10 cellular contexts compared by ENCODE assay signal in the genomic region with DNA sequence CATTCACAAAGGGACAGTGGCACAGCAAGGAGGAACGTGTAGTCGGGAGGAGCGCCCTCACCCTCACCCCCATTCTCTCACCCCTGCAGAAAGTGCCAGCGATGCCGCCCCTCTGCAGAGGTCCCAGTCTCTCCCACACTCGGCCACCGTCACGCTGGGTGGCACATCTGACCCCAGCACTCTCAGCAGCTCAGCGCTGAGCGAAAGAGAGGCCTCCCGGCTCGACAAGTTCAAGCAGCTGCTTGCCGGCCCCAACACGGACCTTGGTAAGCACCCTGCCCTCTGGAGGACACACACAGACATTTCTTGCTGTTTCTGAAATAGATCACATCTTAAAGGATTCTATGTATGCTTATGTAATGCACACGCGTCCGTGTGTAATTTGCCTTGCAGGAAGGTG. TPM values are rescaled to one million over a fixed set of nuclear protein-coding genes. Genes with fewer than 3 reads are reported as not detected.
DNase-seq lines count a peak whose midpoint lies in the region; FAIRE-seq and TF ChIP-seq lines count a peak whose summit lies in the region.
"Had no signal": no experiment of that assay in that cellular context is flagged by ENCODE, and none has a peak within 500 bp of the region (broad histone marks: within the 10 kb centered on the region; RNA-seq: fewer than 3 reads in every experiment).

No MANE protein-coding gene starts in this region.

- H3K27ac ChIP-seq in HL-60 (replicated peaks) (no peak overlapping the region), kidney (ENCODE audit: low read depth in 2 of 2, low read length in 2 of 2) (no peak overlapping the region), neuronal stem cell (replicated peaks; ENCODE audit: low read length) (no peak overlapping the region)

- intact Hi-C loops in kidney (cut with DNase I): no loop called here

- no peaks in the 10 kb centered on the region for H3K27me3 ChIP-seq in BE2C
- H3K27me3 ChIP-seq in HL-60 (ENCODE audit: insufficient read depth, poor library complexity, severe bottlenecking): no peaks in the 10 kb centered on the region
- H3K27me3 ChIP-seq in neuronal stem cell (ENCODE audit: control insufficient read depth in 3 of 3, insufficient read depth in 3 of 3, low read depth in 1 of 3, low read length in 3 of 3): peaks cover 0 to 2% (median 0%) of the 10 kb centered on the region in 3 experiments

- no peaks in the 10 kb centered on the region for H3K9me3 ChIP-seq in BE2C
- H3K9me3 ChIP-seq in kidney (ENCODE audit: control insufficient read depth in 1 of 2, low read length in 2 of 2): no peaks in the 10 kb centered on the region
- H3K9me3 ChIP-seq in neuronal stem cell (replicated peaks in 1 of 2; ENCODE audit: control insufficient read depth in 2 of 2, insufficient read depth in 1 of 2, low read depth in 1 of 2, low read length in 2 of 2): peaks cover 0 to 2% of the 10 kb centered on the region in 2 donors

- H2BK12ac ChIP-seq in neuronal stem cell (ENCODE audit: low read length): no peak overlapping the region

- no peak overlapping the region for H2BK15ac ChIP-seq in neuronal stem cell (ENCODE audit: low read length)

- H3K23ac ChIP-seq in neuronal stem cell (ENCODE audit: low read depth, low read length, poor library complexity): no peak overlapping the region

- H3K9ac ChIP-seq in kidney (ENCODE audit: low read length in 2 of 2) (no peak overlapping the region), neuronal stem cell (ENCODE audit: low read depth, low read length, poor library complexity) (no peak overlapping the region)

- no peak overlapping the region for H2BK120ac ChIP-seq in neuronal stem cell (ENCODE audit: low read depth, low read length)

- H3K18ac ChIP-seq in neuronal stem cell (ENCODE audit: low read length): no peak overlapping the region

- H3K36me3 ChIP-seq in BE2C (peaks cover 13% of the 10 kb centered on the region; the same call in 1 of the 2 replicates), kidney (ENCODE audit: control insufficient read depth in 1 of 2, insufficient read depth in 2 of 2, low read length in 2 of 2) (peaks cover 21 to 35% of the 10 kb centered on the region in 2 donors), neuronal stem cell (replicated peaks in 1 of 2; ENCODE audit: control insufficient read depth in 2 of 2, insufficient read depth in 2 of 2, low read length in 2 of 2) (peaks cover 17 to 57% of the 10 kb centered on the region in 2 donors)

- TF ChIP-seq CTCF in BE2C (IDR thresholded peaks at IDR 0.05; ENCODE audit: low read depth, low read length): peak; percentile 44
- TF ChIP-seq CTCF in HL-60 (IDR thresholded peaks at IDR 0.05; ENCODE audit: insufficient read depth, low read length): peak; percentile 3
- TF ChIP-seq CTCF in kidney (IDR thresholded peaks at IDR 0.05; ENCODE audit: borderline replicate concordance, extremely low read depth, insufficient read depth): peak; percentile 42

- H4K8ac ChIP-seq in neuronal stem cell (ENCODE audit: low read depth, low read length): no peak overlapping the region

- no peak overlapping the region for H4K91ac ChIP-seq in neuronal stem cell (ENCODE audit: low read depth, low read length, poor library complexity)

- H3K4ac ChIP-seq in neuronal stem cell (ENCODE audit: low read length): no peak overlapping the region

- peak; percentile 41 for DNase-seq in BE2C
- DNase-seq in HL-60 (ENCODE audit: low read depth in 1 of 2, low spot score in 1 of 2): peak in 1 of 2 experiments; percentile 18
- peak; percentile 62 for DNase-seq in amniotic epithelial cell (ENCODE audit: low read depth)
- DNase-seq in kidney: peak; percentile 79
- no peak for DNase-seq in NCI-H1092 (lab: John Stamatoyannopoulos, UW)
- no peak for DNase-seq in ecto neural progenitor cell (ENCODE audit: low spot score)
- no peak for DNase-seq in neuronal stem cell (ENCODE audit: low spot score)
- DNase-seq in NCI-H524 treated with DMSO at 0.1 percent for 48 hours (lab: John Stamatoyannopoulos, UW): no peak
- DNase-seq: activated T-cell treated with anti-CD3 and anti-CD28 coated beads, Interleukin-2, amount 50 U/mL, for 1 hour; NCI-H345 had no signal

- H3K4me2 ChIP-seq in neuronal stem cell (ENCODE audit: insufficient read depth, low read length, poor library complexity, severe bottlenecking): no peak overlapping the region

- FAIRE-seq in kidney (lab: Jason Lieb, UNC): no peak

- H2AK5ac ChIP-seq in neuronal stem cell (ENCODE audit: low read depth, low read length): no peak overlapping the region

- no peak overlapping the region for H3K4me3 ChIP-seq in BE2C (ENCODE audit: low read depth, low read length)
- H3K4me3 ChIP-seq in HL-60 (replicated peaks; ENCODE audit: insufficient read depth, low read length): no peak overlapping the region
- no peak overlapping the region for H3K4me3 ChIP-seq in kidney (ENCODE audit: low read length in 2 of 2)
- no peak overlapping the region for H3K4me3 ChIP-seq in neuronal stem cell (ENCODE audit: low read length in 2 of 2)

- no peak overlapping the region for H2BK5ac ChIP-seq in neuronal stem cell (ENCODE audit: low read length)

- no peak overlapping the region for H3K14ac ChIP-seq in neuronal stem cell (ENCODE audit: low read length)

- H3K79me1 ChIP-seq in neuronal stem cell (ENCODE audit: low read depth, low read length): peaks cover 14% of the 10 kb centered on the region

- no peak overlapping the region for H2AFZ ChIP-seq in neuronal stem cell (ENCODE audit: low read length)

- H3K4me1 ChIP-seq in BE2C (no peaks in the 10 kb centered on the region), kidney (ENCODE audit: control insufficient read depth in 1 of 2, insufficient read depth in 1 of 2, low read depth in 1 of 2, low read length in 2 of 2) (peaks cover 14 to 15% of the 10 kb centered on the region in 2 donors), neuronal stem cell (ENCODE audit: control insufficient read depth in 2 of 2, insufficient read depth in 1 of 2, low read depth in 1 of 2, low read length in 2 of 2) (peaks cover 0 to 4% of the 10 kb centered on the region in 2 donors)

- WGBS in neuronal stem cell (ENCODE audit: extremely low coverage in 2 of 2, insufficient read length in 2 of 2, insufficient replicate concordance in 1 of 2), 2 donors: no CpG with 5 or more reads among the region's 17 CpGs

RNA-seq across cellular contexts. Expression of gene TBC1D22A, which starts 34.9 kb away (rescaled TPM):
- polyA plus RNA-seq in BE2C (2012; ENCODE audit: insufficient read depth, insufficient read length, low read depth): 7.5 TPM
- total RNA-seq in kidney: 39.4 TPM
- polyA plus RNA-seq in kidney (ENCODE audit: insufficient read depth, low read depth, low replicate concordance): 24.6 TPM
- polyA plus RNA-seq in neuronal stem cell (2013, experiment 1 of 2): 10.2 TPM
- polyA plus RNA-seq in neuronal stem cell (2013, experiment 2 of 2): 10.6 TPM

RNA-seq across cellular contexts. Expression of gene CERK, which starts 59.3 kb away (rescaled TPM):
- 82.7 TPM for polyA plus RNA-seq in BE2C (2012; ENCODE audit: insufficient read depth, insufficient read length, low read depth)
- total RNA-seq in kidney: 28.2 TPM
- polyA plus RNA-seq in kidney (ENCODE audit: insufficient read depth, low read depth, low replicate concordance): 21.6 TPM
- 50.9 TPM for polyA plus RNA-seq in neuronal stem cell (2013, experiment 1 of 2)
- polyA plus RNA-seq in neuronal stem cell (2013, experiment 2 of 2): 51.4 TPM

Comparison
In these comparisons a context has a peak if more than half of its experiments do, and no peak if none do; other contexts are left out.
1. DNase-seq: peak in BE2C (single experiment), amniotic epithelial cell (single experiment) and kidney (single experiment); none in NCI-H1092 (single experiment), ecto neural progenitor cell (single experiment), neuronal stem cell (single experiment) and NCI-H524 treated with DMSO at 0.1 percent for 48 hours (single experiment).
2. Peak in every context shown above with its lines, with median percentiles within 50 percentile points of each other: CTCF ChIP-seq.